8 cellular contexts compared by ENCODE assay signal in the genomic region with DNA sequence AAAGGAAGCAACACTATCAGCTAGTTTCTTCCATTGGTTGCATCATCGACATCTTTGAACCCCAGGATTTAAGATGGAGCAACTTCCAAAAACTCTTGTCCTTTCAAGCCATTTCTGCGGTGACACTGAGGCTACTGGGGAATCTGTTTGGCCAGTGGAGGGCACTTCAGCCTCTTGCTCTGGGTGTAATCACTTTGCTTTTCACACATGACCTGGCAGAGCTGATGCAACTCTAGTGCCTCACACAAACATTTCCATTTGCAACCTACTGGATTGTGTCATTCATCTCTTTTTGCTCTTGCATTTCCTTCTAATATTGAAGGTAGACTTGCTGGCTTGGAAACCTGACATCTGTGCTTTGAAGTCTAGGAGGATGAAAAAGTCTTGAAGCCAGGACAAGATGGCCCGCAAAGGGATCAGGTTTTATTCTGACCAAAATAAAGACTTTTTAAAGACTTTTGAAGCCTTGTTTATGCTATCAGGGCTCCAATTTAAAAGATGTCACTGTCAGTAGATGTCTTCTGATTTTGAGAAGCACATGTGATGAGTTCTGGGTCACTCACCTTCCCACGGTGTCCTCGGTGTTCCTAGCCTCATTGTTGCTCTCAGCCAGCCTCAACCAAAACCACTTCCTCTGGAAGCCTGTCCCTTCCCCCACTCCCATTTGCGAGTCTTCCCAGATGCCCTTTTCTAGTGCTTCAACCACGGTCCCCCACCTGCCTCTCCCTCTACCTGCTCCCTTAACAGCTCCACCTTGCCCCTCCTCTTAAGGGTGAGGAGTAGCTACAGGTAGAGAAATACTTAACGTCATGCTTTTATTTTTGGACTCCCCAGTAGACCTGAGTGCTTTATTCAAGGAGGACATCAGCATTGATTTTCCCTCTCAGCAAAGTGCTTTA.
DNase-seq lines count a peak whose midpoint lies in the region; ATAC-seq, FAIRE-seq and TF ChIP-seq lines count a peak whose summit lies in the region.

No MANE protein-coding gene starts in this region.

- no peaks in the 10 kb centered on the region for H3K27me3 ChIP-seq in GM06990 (replicated peaks; ENCODE audit: control insufficient read depth, insufficient read depth, low read length)

- DNase-seq in A172 (ENCODE audit: low spot score) (peak; percentile 50), GM06990 (ENCODE audit: extremely low read depth, insufficient read length) (no peak), HuH-7.5 (ENCODE audit: low spot score) (peak; percentile 12), RCC 7860 (ENCODE audit: low spot score) (peak; percentile 78), fibroblast of pulmonary artery (ENCODE audit: low read depth) (peak; percentile 86), omental fat pad (ENCODE audit: low spot score) (no peak)

- no peaks in the 10 kb centered on the region for H3K36me3 ChIP-seq in GM06990 (ENCODE audit: control insufficient read depth, insufficient read depth, low read length)

- ATAC-seq in omental fat pad (ENCODE audit: low FRiP score) (peak; percentile 64), GM18520 (IDR thresholded peaks at IDR 0.05; ENCODE audit: unreplicated experiment) (no peak), HG03097 (IDR thresholded peaks at IDR 0.05; ENCODE audit: low FRiP score, unreplicated experiment) (no peak)

- H3K4me3 ChIP-seq in GM06990 (replicated peaks; ENCODE audit: low read depth, low read length) (no peak overlapping the region), fibroblast of pulmonary artery (replicated peaks; ENCODE audit: low read depth, low read length) (no peak overlapping the region)

- peak; percentile 88 for FAIRE-seq in RCC 7860 (lab: Jason Lieb, UNC)

- TF ChIP-seq CTCF in GM06990 (IDR thresholded peaks at IDR 0.05; ENCODE audit: insufficient read depth, low read length, poor library complexity, severe bottlenecking) = peak; percentile 51
- TF ChIP-seq CTCF in fibroblast of pulmonary artery (IDR thresholded peaks at IDR 0.05; ENCODE audit: low read length, missing control alignments) = peak; percentile 69
- no peak for TF ChIP-seq CTCF in omental fat pad (IDR thresholded peaks at IDR 0.05)

Comparison
In these comparisons a context has a peak if more than half of its experiments do, and no peak if none do; other contexts are left out.
1. DNase-seq: peak in A172 (single experiment), HuH-7.5 (single experiment), RCC 7860 (single experiment) and fibroblast of pulmonary artery (single experiment); none in GM06990 (single experiment) and omental fat pad (single experiment).
2. CTCF ChIP-seq: peak in GM06990 (single experiment) and fibroblast of pulmonary artery (single experiment); none in omental fat pad (0 of 3).